Comparison of ENCODE assay signal across 1 cellular context in the genomic region with DNA sequence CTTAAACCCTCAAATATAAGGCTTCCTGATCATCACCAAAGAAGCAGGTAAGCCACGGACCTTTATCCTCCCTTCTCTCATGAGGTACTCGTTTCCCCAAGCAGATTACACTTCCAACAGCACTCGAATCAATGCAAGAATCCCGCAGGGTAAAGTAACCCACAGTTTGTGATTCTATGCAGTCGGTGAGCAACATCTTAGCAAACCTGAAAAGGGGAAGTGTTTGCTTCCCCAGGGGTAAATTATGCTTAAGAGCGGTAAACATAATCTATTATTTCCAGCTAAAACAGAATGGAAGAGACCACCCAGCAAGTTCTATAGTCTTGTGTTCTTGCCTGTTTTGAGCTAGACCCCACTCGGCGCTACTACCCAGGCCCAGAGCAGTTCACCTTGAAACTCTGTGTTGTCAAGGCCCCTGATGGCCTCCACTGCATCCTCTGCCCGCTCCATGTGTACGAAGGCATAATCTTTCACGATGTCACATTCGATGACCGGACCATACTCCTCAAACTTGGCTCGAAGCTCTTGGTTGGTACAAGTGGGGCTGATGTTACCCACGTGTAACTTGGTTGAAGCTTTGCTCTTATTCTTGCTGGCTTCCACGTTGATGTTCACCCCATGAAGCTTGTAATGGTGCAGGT.
TF ChIP-seq lines count a peak whose summit lies in the region.

No MANE protein-coding gene starts in this region.

TF ChIP-seq in A549, 52 proteins besides CTCF, POLR2A, EP300 and RAD21:
- TF ChIP-seq, protein P1, sequence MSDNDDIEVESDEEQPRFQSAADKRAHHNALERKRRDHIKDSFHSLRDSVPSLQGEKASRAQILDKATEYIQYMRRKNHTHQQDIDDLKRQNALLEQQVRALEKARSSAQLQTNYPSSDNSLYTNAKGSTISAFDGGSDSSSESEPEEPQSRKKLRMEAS (IDR thresholded peaks at IDR 0.05) = no peak
- TF ChIP-seq NR3C1 (IDR thresholded peaks at IDR 0.05) (no peak), HDAC2 (IDR thresholded peaks at IDR 0.05) (no peak), HEYL (CRISPR knock-in tag; IDR thresholded peaks at IDR 0.05) (no peak), RCOR1 (IDR thresholded peaks at IDR 0.05; ENCODE audit: low read depth, low read length) (no peak)
